In the genomic region with DNA sequence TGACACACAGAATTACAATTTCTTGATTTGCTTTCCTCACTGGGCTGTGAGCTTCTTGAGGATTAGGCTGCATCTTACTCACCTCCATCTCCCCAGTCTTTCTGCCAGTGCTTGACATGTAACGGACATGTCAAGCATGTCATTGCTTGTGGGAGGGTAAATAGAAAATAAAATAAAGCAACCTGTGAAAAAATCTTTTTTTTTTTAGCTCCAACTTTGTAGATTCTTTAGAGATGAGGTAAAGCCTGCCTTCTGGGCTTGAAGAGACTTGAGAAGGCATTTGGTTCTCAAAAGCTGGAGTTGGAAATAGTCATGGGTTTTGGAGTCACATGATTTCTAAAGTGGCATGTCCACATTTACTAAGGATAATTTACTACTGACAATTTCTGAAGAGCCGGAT, we compare ENCODE assay signal across 9 cellular contexts.
DNase-seq lines count a peak whose midpoint lies in the region; ATAC-seq and TF ChIP-seq lines count a peak whose summit lies in the region.
"Had no signal": no experiment of that assay in that cellular context is flagged by ENCODE, and none has a peak within 500 bp of the region (broad histone marks: within the 10 kb centered on the region; RNA-seq: fewer than 3 reads in every experiment).

No MANE protein-coding gene starts in this region.

- no peak for ATAC-seq in GM18498 (IDR thresholded peaks at IDR 0.05; ENCODE audit: unreplicated experiment)
- no peak for ATAC-seq in HG03045 (IDR thresholded peaks at IDR 0.05; ENCODE audit: unreplicated experiment)

- H3K27me3 ChIP-seq in MG63 = no peaks in the 10 kb centered on the region
- H3K27me3 ChIP-seq: cardiac muscle cell had no signal

- no peaks in the 10 kb centered on the region for H3K9me3 ChIP-seq in MG63

- no peaks in the 10 kb centered on the region for H3K36me3 ChIP-seq in MG63

- H3K4me3 ChIP-seq in MG63 = no peak overlapping the region
- peak overlapping the region; percentile 22 for H3K4me3 ChIP-seq in epithelial cell of proximal tubule (ENCODE audit: low read depth, low read length)
- H3K4me3 ChIP-seq: cardiac muscle cell had no signal

- DNase-seq in GM04504 (ENCODE audit: low read depth) = peak; percentile 10
- peak; percentile 22 for DNase-seq in MG63
- DNase-seq in epithelial cell of proximal tubule (ENCODE audit: low read depth) = no peak
- peak; percentile 49 for DNase-seq in retina
- no peak for DNase-seq in posterior cingulate gyrus
- no peak for DNase-seq in KG1 (lab: John Stamatoyannopoulos, UW)

- intact Hi-C loops in posterior cingulate gyrus (cut with DNase I) = loop anchor here (10.0 kb wide), 1 partner anchor 89 kb away; no protein-coding TSS in a partner anchor

- TF ChIP-seq CTCF in epithelial cell of proximal tubule (conservative IDR thresholded peaks at IDR 0.05; ENCODE audit: low read depth, low read length) = no peak

Comparison
In these comparisons a context has a peak if more than half of its experiments do, and no peak if none do; other contexts are left out.
1. DNase-seq: peak in GM04504 (single experiment), MG63 (single experiment) and retina (single experiment); none in epithelial cell of proximal tubule (single experiment), posterior cingulate gyrus (0 of 10) and KG1 (single experiment).